Comparison of ENCODE assay signal across 1 cellular context in the genomic region with DNA sequence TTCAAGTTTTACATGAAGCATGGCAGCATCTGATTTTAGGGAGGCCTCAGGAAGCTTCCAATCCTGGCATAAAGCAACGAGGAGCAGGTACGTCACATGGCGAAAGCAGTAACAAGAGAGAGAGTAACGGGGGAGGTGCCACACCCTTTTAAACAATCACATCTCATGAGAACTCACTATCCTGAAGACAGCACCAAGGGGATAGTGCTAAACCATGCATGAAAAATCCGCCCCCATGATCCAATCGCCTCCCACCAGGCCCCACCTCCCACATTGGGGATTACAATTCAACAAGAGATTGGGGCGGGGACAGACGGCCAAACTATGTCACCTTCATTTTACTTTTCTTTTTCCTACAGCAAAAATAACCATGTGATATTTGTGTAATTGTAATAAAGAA.
A peak's percentile ranks its signal among the peaks of the same experiment; 100 is the strongest.
TF ChIP-seq lines count a peak whose summit lies in the region.

No MANE protein-coding gene starts in this region.

TF ChIP-seq in HEK293, 187 proteins besides CTCF, POLR2A, EP300 and RAD21 (continued from another document):
- TF ChIP-seq, protein P1, sequence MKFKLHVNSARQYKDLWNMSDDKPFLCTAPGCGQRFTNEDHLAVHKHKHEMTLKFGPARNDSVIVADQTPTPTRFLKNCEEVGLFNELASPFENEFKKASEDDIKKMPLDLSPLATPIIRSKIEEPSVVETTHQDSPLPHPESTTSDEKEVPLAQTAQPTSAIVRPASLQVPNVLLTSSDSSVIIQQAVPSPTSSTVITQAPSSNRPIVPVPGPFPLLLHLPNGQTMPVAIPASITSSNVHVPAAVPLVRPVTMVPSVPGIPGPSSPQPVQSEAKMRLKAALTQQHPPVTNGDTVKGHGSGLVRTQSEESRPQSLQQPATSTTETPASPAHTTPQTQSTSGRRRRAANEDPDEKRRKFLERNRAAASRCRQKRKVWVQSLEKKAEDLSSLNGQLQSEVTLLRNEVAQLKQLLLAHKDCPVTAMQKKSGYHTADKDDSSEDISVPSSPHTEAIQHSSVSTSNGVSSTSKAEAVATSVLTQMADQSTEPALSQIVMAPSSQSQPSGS (tag by site-specific recombination; IDR thresholded peaks at IDR 0.05; ENCODE audit: low read depth): no peak
- TF ChIP-seq OSR2 (tag by site-specific recombination; IDR thresholded peaks at IDR 0.05) (no peak), ZFHX2 (tag by site-specific recombination; conservative IDR thresholded peaks at IDR 0.05) (peak; percentile 80), GLI2 (tag by site-specific recombination; IDR thresholded peaks at IDR 0.05; ENCODE audit: borderline replicate concordance, low read depth) (no peak), ZBTB10 (tag by site-specific recombination; IDR thresholded peaks at IDR 0.05) (no peak), ZNF501 (tag by site-specific recombination; IDR thresholded peaks at IDR 0.05) (no peak), ZNF785 (tag by site-specific recombination; IDR thresholded peaks at IDR 0.05) (no peak), ZNF510 (tag by site-specific recombination; IDR thresholded peaks at IDR 0.05; ENCODE audit: insufficient replicate concordance) (no peak), ZNF16 (tag by site-specific recombination; IDR thresholded peaks at IDR 0.05; ENCODE audit: low read depth) (no peak), KLF1 (tag by site-specific recombination; IDR thresholded peaks at IDR 0.05) (peak; percentile 26; the same call in 1 of the 2 replicates)
